1 cellular context compared by ENCODE assay signal in the genomic region with DNA sequence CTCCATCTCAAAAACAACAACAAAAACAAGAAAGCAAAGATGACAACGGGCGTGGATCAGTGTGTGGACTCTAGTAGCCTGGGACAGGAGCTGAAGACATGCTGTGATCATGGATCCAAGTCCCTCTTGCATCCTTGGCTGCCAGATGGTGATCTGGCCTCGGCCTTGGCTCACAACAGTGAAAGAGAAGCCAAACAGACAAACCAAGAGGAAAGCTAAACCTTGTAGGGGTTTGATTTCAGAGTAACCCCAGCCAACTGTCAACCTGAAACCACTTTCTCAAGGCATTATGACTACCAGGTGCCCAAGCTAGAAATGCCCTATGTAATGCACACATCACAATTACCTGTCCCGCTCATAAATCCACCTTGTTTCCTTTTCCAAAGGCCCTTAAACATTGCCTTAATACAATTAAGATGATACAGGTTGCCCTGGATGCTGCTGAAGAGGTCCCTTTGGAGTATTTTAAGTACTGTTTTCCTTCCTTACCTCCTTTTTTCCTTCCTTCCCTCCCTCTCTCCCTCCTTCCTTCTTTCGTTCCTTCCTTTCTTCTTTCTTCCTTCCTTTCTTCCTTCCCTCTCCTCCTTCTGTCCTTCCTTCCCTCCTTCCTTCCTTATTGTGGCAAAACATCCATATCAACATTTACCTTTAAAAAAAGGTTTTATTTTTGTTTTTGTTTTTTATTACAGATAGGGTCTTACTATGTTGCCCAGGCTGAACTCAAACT.
TF ChIP-seq lines count a peak whose summit lies in the region.

No MANE protein-coding gene starts in this region.

TF ChIP-seq in endothelial cell of umbilical vein, 7 proteins besides CTCF, POLR2A, EP300 and RAD21 (continued from another document):
- TF ChIP-seq, protein P1, sequence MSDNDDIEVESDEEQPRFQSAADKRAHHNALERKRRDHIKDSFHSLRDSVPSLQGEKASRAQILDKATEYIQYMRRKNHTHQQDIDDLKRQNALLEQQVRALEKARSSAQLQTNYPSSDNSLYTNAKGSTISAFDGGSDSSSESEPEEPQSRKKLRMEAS (IDR thresholded peaks at IDR 0.05; ENCODE audit: insufficient read depth, insufficient read length) = no peak
- TF ChIP-seq GATA2 (IDR thresholded peaks at IDR 0.05; ENCODE audit: insufficient read depth, insufficient read length, low read depth, low read length) (no peak), MYC (IDR thresholded peaks at IDR 0.05; ENCODE audit: low read depth, low read length) (no peak)
